ENCODE assay signal across 8 cellular contexts in the genomic region with DNA sequence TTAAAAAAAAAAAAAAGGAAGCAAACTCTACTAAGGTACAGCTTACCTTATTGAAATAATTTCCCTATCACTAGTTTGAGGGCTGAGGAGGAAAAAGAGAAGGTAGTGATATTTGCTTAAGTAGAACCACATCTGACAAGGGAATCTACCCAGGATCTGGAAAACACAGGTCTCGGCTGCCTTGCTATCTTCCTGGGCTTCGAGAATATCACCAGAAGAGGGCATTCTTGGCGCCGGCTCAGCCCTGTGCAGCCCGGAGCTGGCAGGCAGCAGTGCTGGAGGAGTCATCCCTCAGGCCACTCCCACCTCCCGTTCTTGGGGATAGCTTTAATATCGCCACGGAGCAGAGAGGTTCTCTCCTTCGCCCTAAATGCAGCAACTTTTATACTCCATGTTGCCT.
DNase-seq lines count a peak whose midpoint lies in the region; ATAC-seq and TF ChIP-seq lines count a peak whose summit lies in the region.

No MANE protein-coding gene starts in this region.

- in situ Hi-C loops in GM13977 (cut with MboI; ENCODE audit: low pct_unique_long_range_greater_than_20kb, low sequenced_read_pairs, unreplicated experiment) = no loop called here

- intact Hi-C loops in left colon (cut with DNase I, micrococcal nuclease) = no loop called here

- no peak overlapping the region for H3K4me3 ChIP-seq in cardiac fibroblast (replicated peaks in 1 of 2; ENCODE audit: low read depth in 2 of 2, low read length in 2 of 2)

- DNase-seq in C1 segment of cervical spinal cord (lab: John Stamatoyannopoulos, UW) (peak in 13 of 14 donors; percentile 1 to 86 (median 37)), NCI-H1105 treated with DMSO at 0.1 percent for 48 hours (lab: John Stamatoyannopoulos, UW) (peak; percentile 92), cardiac fibroblast (ENCODE audit: low read depth in 2 of 2) (peak; percentile 2 to 7), left colon (peak; percentile 74 to 79), GM13977 (ENCODE audit: low spot score) (no peak)
- DNase-seq in activated CD4-positive, CD25-positive, alpha-beta regulatory T cell treated with anti-CD3 and anti-CD28 coated beads, Interleukin-2, amount 50 U/mL, for 72 hours = peak; percentile 65
- DNase-seq in stimulated activated CD4-positive, alpha-beta T cell treated with anti-CD3 and anti-CD28 coated beads, Interleukin-1b, Interleukin-23, amount 100 ng/mL, for 48 hours = peak; percentile 87

- ATAC-seq in left colon (peak; percentile 84), HG03439 (IDR thresholded peaks at IDR 0.05; ENCODE audit: unreplicated experiment) (no peak)

- TF ChIP-seq CTCF in cardiac fibroblast (IDR thresholded peaks at IDR 0.05; ENCODE audit: low read depth, low read length) = no peak
- TF ChIP-seq CTCF in GM13977 (IDR thresholded peaks at IDR 0.05; ENCODE audit: extremely low read depth, insufficient read depth, missing control alignments) = no peak
